16 cellular contexts compared by ENCODE assay signal in genomic region chr16:22322021-22322471, GRCh38. TPM values are rescaled to one million over a fixed set of nuclear protein-coding genes. Genes with fewer than 3 reads are reported as not detected.
DNase-seq lines count a peak whose midpoint lies in the region; TF ChIP-seq lines count a peak whose summit lies in the region.
"Had no signal": no experiment of that assay in that cellular context is flagged by ENCODE, and none has a peak within 500 bp of the region (broad histone marks: within the 10 kb centered on the region; RNA-seq: fewer than 3 reads in every experiment).

No MANE protein-coding gene starts in this region.

- H3K36me3 ChIP-seq in HEK293 (ENCODE audit: control insufficient read depth in 2 of 2, insufficient read depth in 1 of 2, low read length in 2 of 2) = peaks cover 11 to 89% of the 10 kb centered on the region in 2 experiments; a peak in 2 of 3 replicates

- in situ Hi-C loops in G401 (cut with HindIII; ENCODE audit: low sequenced_read_pairs) = no loop called here

- peak; percentile 83 for DNase-seq in G401 (ENCODE audit: low spot score)
- DNase-seq in cerebellar nuclear complex (lab: John Stamatoyannopoulos, UW) = peak; percentile 2 to 28
- peak; percentile 87 for DNase-seq in mesenteric fat pad (ENCODE audit: low spot score)
- no peak for DNase-seq in T-helper 1 cell
- no peak for DNase-seq in NCI-H82 (lab: John Stamatoyannopoulos, UW)
- DNase-seq in activated CD4-positive, alpha-beta T cell treated with anti-CD3 and anti-CD28 coated beads, Interleukin-2, amount 50 U/mL, for 1 hour = no peak
- no peak for DNase-seq in stimulated activated CD4-positive, alpha-beta T cell treated with anti-CD3 and anti-CD28 coated beads, Interleukin-4, amount 100 ng/mL, for 1 hour
- DNase-seq: activated naive CD4-positive, alpha-beta T cell treated with anti-CD3 and anti-CD28 coated beads, Interleukin-2, amount 50 U/mL, for 16 hours; brain microvascular endothelial cell; effector CD4-positive, alpha-beta T cell; GF-D8; heart right ventricle; stimulated activated CD4-positive, alpha-beta T cell treated with anti-CD3 and anti-CD28 coated beads, Interleukin-2, amount 100 ng/mL, for 48 hours; T-helper 17 cell had no signal

- H3K27ac ChIP-seq in HEK293 (ENCODE audit: extremely low read depth, low read depth, low read length) = no peak overlapping the region
- H3K27ac ChIP-seq: BLaER1, brain microvascular endothelial cell, heart right ventricle had no signal

- no peaks in the 10 kb centered on the region for H3K9me3 ChIP-seq in HEK293 (ENCODE audit: control insufficient read depth, insufficient read depth, low read depth, low read length)
- H3K9me3 ChIP-seq: BLaER1, heart right ventricle had no signal

- CTCF ChIA-PET in HEK293 (lab: Yijun Ruan, JAX) = interaction anchor here (0.6 to 1.6 kb wide), 5 partner anchors 22 to 79 kb away, joined by 3 to 6 read pairs (median 5); no protein-coding TSS in a partner anchor

- no peak for TF ChIP-seq CTCF in HEK293 (tag by site-specific recombination; IDR thresholded peaks at IDR 0.05)

- no peak overlapping the region for H3K4me3 ChIP-seq in HEK293 (ENCODE audit: low read depth, low read length)
- H3K4me3 ChIP-seq: BLaER1, heart right ventricle had no signal

- H3K4me1 ChIP-seq in HEK293 (ENCODE audit: control insufficient read depth, insufficient read depth, low read length) = no peaks in the 10 kb centered on the region
- H3K4me1 ChIP-seq: BLaER1 had no signal

- POLR2A ChIA-PET in HEK293 (lab: Yijun Ruan, JAX) = no interaction called here

TF ChIP-seq in HEK293, 187 proteins besides CTCF, POLR2A, EP300 and RAD21:
- TF ChIP-seq ZBTB20 (tag by site-specific recombination; IDR thresholded peaks at IDR 0.05) (0 out of 2 replicates have a peak, but pooled peaks have one; percentile 9), SP2 (tag by site-specific recombination; IDR thresholded peaks at IDR 0.05) (no peak)

RNA-seq across cellular contexts. Expression of gene POLR3E, which starts 24.8 kb away (rescaled TPM):
- total RNA-seq in G401 (2014; rRNA removed; shearing (Covaris generic)) = 37.7 and 54.2 TPM in 2 replicates
- 50.8 TPM for total RNA-seq in mesenteric fat pad

RNA-seq across cellular contexts. Expression of gene CDR2, which starts 52.4 kb away (rescaled TPM):
- total RNA-seq in G401 (2014; rRNA removed; shearing (Covaris generic)) = 22.6 and 33.2 TPM in 2 replicates
- 24.8 TPM for total RNA-seq in mesenteric fat pad

Comparison
In these comparisons a context has a peak if more than half of its experiments do, and no peak if none do; other contexts are left out.
1. DNase-seq: peak in G401 (single experiment), cerebellar nuclear complex (2 of 2) and mesenteric fat pad (single experiment); none in T-helper 1 cell (0 of 5), NCI-H82 (single experiment), activated CD4-positive, alpha-beta T cell treated with anti-CD3 and anti-CD28 coated beads, Interleukin-2, amount 50 U/mL, for 1 hour (single experiment) and stimulated activated CD4-positive, alpha-beta T cell treated with anti-CD3 and anti-CD28 coated beads, Interleukin-4, amount 100 ng/mL, for 1 hour (single experiment).